ENCODE assay signal across 11 cellular contexts in genomic region chr11:36452987-36453386, GRCh38. TPM values are rescaled to one million over a fixed set of nuclear protein-coding genes. Genes with fewer than 3 reads are reported as not detected.
DNase-seq lines count a peak whose midpoint lies in the region; ATAC-seq and TF ChIP-seq lines count a peak whose summit lies in the region.
"Had no signal": no experiment of that assay in that cellular context is flagged by ENCODE, and none has a peak within 500 bp of the region (broad histone marks: within the 10 kb centered on the region; RNA-seq: fewer than 3 reads in every experiment).

No MANE protein-coding gene starts in this region.

- no peak overlapping the region for H3K4me2 ChIP-seq in GM23338

- TF ChIP-seq POLR2A in NB4 (IDR thresholded peaks at IDR 0.05; ENCODE audit: extremely low read depth, insufficient read length): no peak

- no peaks in the 10 kb centered on the region for H3K27me3 Mint-ChIP-seq in activated CD4-positive, alpha-beta T cell treated with anti-CD3 and anti-CD28 coated beads, Interleukin-2, amount 10 ng/mL, durations not matched to agents 24 days and 14 days
- peaks cover 3% of the 10 kb centered on the region for H3K27me3 Mint-ChIP-seq in GM23338 (ENCODE audit: insufficient read depth, low read depth, poor library complexity)

- peak overlapping the region; percentile 50 for H3K4me3 Mint-ChIP-seq in activated CD4-positive, alpha-beta T cell treated with anti-CD3 and anti-CD28 coated beads, Interleukin-2, amount 10 ng/mL, durations not matched to agents 24 days and 14 days
- H3K4me3 Mint-ChIP-seq in GM23338: no peak overlapping the region

- H3K27ac Mint-ChIP-seq in activated CD4-positive, alpha-beta T cell treated with anti-CD3 and anti-CD28 coated beads, Interleukin-2, amount 10 ng/mL, durations not matched to agents 24 days and 14 days: peak overlapping the region; percentile 68
- no peak overlapping the region for H3K27ac Mint-ChIP-seq in GM23338

- no peaks in the 10 kb centered on the region for H4K20me1 ChIP-seq in GM23338 (replicated peaks; ENCODE audit: insufficient read depth)

- H3K36me3 Mint-ChIP-seq in activated CD4-positive, alpha-beta T cell treated with anti-CD3 and anti-CD28 coated beads, Interleukin-2, amount 10 ng/mL, durations not matched to agents 24 days and 14 days (ENCODE audit: low read depth): peaks cover 61% of the 10 kb centered on the region
- no peaks in the 10 kb centered on the region; the same call in 2 of the 3 replicates for H3K36me3 Mint-ChIP-seq in GM23338 (ENCODE audit: low read depth)

- intact Hi-C loops in activated CD4-positive, alpha-beta T cell treated with anti-CD3 and anti-CD28 coated beads, Interleukin-2, amount 10 ng/mL, durations not matched to agents 24 days and 14 days (cut with micrococcal nuclease): no loop called here
- intact Hi-C loops in ascending aorta (cut with DNase I): loop anchor here (2.0 kb wide), 1 partner anchor 76 kb away; no protein-coding TSS in a partner anchor

- peaks cover 41% of the 10 kb centered on the region for H3K4me1 Mint-ChIP-seq in activated CD4-positive, alpha-beta T cell treated with anti-CD3 and anti-CD28 coated beads, Interleukin-2, amount 10 ng/mL, durations not matched to agents 24 days and 14 days
- peaks cover 27% of the 10 kb centered on the region for H3K4me1 Mint-ChIP-seq in GM23338

- H3K9me3 Mint-ChIP-seq in activated CD4-positive, alpha-beta T cell treated with anti-CD3 and anti-CD28 coated beads, Interleukin-2, amount 10 ng/mL, durations not matched to agents 24 days and 14 days: no peaks in the 10 kb centered on the region
- H3K9me3 Mint-ChIP-seq in GM23338: no peaks in the 10 kb centered on the region; the same call in 2 of the 3 replicates

- DNase-seq in activated CD4-positive, alpha-beta T cell treated with anti-CD3 and anti-CD28 coated beads, Interleukin-2, amount 10 ng/mL, durations not matched to agents 24 days and 14 days: no peak
- no peak for DNase-seq in activated CD4-positive, alpha-beta T cell treated with anti-CD3 and anti-CD28 coated beads for 4 hours
- DNase-seq in NB4 (ENCODE audit: low read depth): peak; percentile 84
- DNase-seq in ascending aorta (ENCODE audit: low spot score in 2 of 2): no peak
- no peak for DNase-seq in GM23338 (ENCODE audit: low spot score)
- no peak for DNase-seq in NCI-H1694 treated with DMSO at 0.1 percent for 48 hours (lab: John Stamatoyannopoulos, UW)
- DNase-seq in HuH-7 (ENCODE audit: low spot score): no peak
- DNase-seq: NCI-H2081 had no signal

- TF ChIP-seq CTCF in NB4 (IDR thresholded peaks at IDR 0.05; ENCODE audit: low read depth, low read length) (no peak), ascending aorta (IDR thresholded peaks at IDR 0.05) (no peak), neutrophil (IDR thresholded peaks at IDR 0.05) (no peak), GM23338 (conservative IDR thresholded peaks at IDR 0.05; ENCODE audit: low read depth in 2 of 2) (no peak)

- H3K9me2 ChIP-seq in GM23338 (ENCODE audit: insufficient read depth): no peaks in the 10 kb centered on the region

- no peaks in the 10 kb centered on the region for H3F3A ChIP-seq in GM23338 (replicated peaks; ENCODE audit: low read depth)

- H3K4me3 ChIP-seq in NB4 (ENCODE audit: low read depth, low read length) (no peak overlapping the region), ascending aorta (no peak overlapping the region), neutrophil (ENCODE audit: low read depth in 1 of 2, low read length in 1 of 2) (no peak overlapping the region), GM23338 (no peak overlapping the region)

- H3K79me2 ChIP-seq in GM23338 (replicated peaks; ENCODE audit: insufficient read depth): no peaks in the 10 kb centered on the region

- peaks cover 19 to 58% of the 10 kb centered on the region in 2 donors for H3K4me1 ChIP-seq in ascending aorta
- peaks cover 12 to 26% of the 10 kb centered on the region in 2 experiments for H3K4me1 ChIP-seq in neutrophil (ENCODE audit: control insufficient read depth in 1 of 2, insufficient read depth in 1 of 2, low read depth in 1 of 2, low read length in 1 of 2)
- H3K4me1 ChIP-seq in GM23338 (ENCODE audit: insufficient read depth): peaks cover 14% of the 10 kb centered on the region

- H3K9me3 ChIP-seq in ascending aorta (no peaks in the 10 kb centered on the region), neutrophil (no peaks in the 10 kb centered on the region)

- H3K27me3 ChIP-seq in ascending aorta (no peaks in the 10 kb centered on the region), neutrophil (no peaks in the 10 kb centered on the region), GM23338 (ENCODE audit: insufficient read depth) (no peaks in the 10 kb centered on the region)

- H3K36me3 ChIP-seq in ascending aorta: no peaks in the 10 kb centered on the region
- peaks cover 7% of the 10 kb centered on the region for H3K36me3 ChIP-seq in neutrophil
- no peaks in the 10 kb centered on the region for H3K36me3 ChIP-seq in GM23338 (ENCODE audit: insufficient read depth)

- no peak for ATAC-seq in GM23338
- ATAC-seq: sciatic nerve had no signal

- H3K27ac ChIP-seq in ascending aorta (peak overlapping the region; percentile 66 to 71), neutrophil (peak overlapping the region; percentile 46), GM23338 (ENCODE audit: low read depth) (no peak overlapping the region)
- H3K27ac ChIP-seq: RWPE1 had no signal

- no peak overlapping the region for H2AFZ ChIP-seq in GM23338

TF ChIP-seq in GM23338, 12 proteins besides CTCF, POLR2A, EP300 and RAD21 (continues in another document):
- no peak for TF ChIP-seq ETS1 (IDR thresholded peaks at IDR 0.05)

RNA-seq across cellular contexts. Expression of gene TRAF6, which starts 57.1 kb away (rescaled TPM):
- 10.9 and 11.5 TPM in 2 replicates for total RNA-seq in activated CD4-positive, alpha-beta T cell treated with anti-CD3 and anti-CD28 coated beads, Interleukin-2, amount 10 ng/mL, durations not matched to agents 24 days and 14 days
- total RNA-seq in ascending aorta: 4.8 TPM
- 6.4 and 10.5 TPM in 2 replicates for total RNA-seq in GM23338 (2014; rRNA removed; shearing (Covaris generic))
- 4.2 and 4.4 TPM in 2 replicates for polyA plus RNA-seq in GM23338 (2016; fragmentation: Nextera tagmentation; extraction: Ambion mirVana)
